ENCODE assay signal across 2 cellular contexts in genomic region chr12:112795582-112795981, GRCh38.
TF ChIP-seq lines count a peak whose summit lies in the region.

No MANE protein-coding gene starts in this region.

TF ChIP-seq in A549, 52 proteins besides CTCF, POLR2A, EP300 and RAD21:
- TF ChIP-seq FOXS1 (CRISPR knock-in tag; IDR thresholded peaks at IDR 0.05) (no peak), KDM1A (IDR thresholded peaks at IDR 0.05; ENCODE audit: low read depth) (peak; percentile 63; the same call in 1 of the 2 replicates), ATOH8 (CRISPR knock-in tag; IDR thresholded peaks at IDR 0.05; ENCODE audit: low read depth) (no peak), CBX2 (IDR thresholded peaks at IDR 0.05; ENCODE audit: borderline replicate concordance, low read depth) (no peak), MAX (IDR thresholded peaks at IDR 0.05) (no peak), KDM5A (IDR thresholded peaks at IDR 0.05) (no peak), NR3C1 (IDR thresholded peaks at IDR 0.05) (no peak), HMGXB4 (CRISPR knock-in tag; IDR thresholded peaks at IDR 0.05; ENCODE audit: borderline replicate concordance) (no peak), HDAC2 (IDR thresholded peaks at IDR 0.05) (peak; percentile 61; the same call in 1 of the 2 replicates)

TF ChIP-seq in K562, 482 proteins besides CTCF, POLR2A, EP300 and RAD21:
- TF ChIP-seq RBM25 (IDR thresholded peaks at IDR 0.05; ENCODE audit: low read depth, low read length, severe bottlenecking) (peak; percentile 65), FOXK2 (conservative IDR thresholded peaks at IDR 0.05 in 1 of 2, IDR thresholded peaks at IDR 0.05 in 1 of 2; ENCODE audit: low read depth in 2 of 2) (no peak), ZBED1 (IDR thresholded peaks at IDR 0.05) (no peak)
